21 cellular contexts compared by ENCODE assay signal in genomic region chr13:48153186-48153585, GRCh38. TPM values are rescaled to one million over a fixed set of nuclear protein-coding genes. Genes with fewer than 3 reads are reported as not detected.
DNase-seq lines count a peak whose midpoint lies in the region; ATAC-seq and TF ChIP-seq lines count a peak whose summit lies in the region.
"Had no signal": no experiment of that assay in that cellular context is flagged by ENCODE, and none has a peak within 500 bp of the region (broad histone marks: within the 10 kb centered on the region; RNA-seq: fewer than 3 reads in every experiment).

No MANE protein-coding gene starts in this region.

- peaks cover 57% of the 10 kb centered on the region for H3K4me1 Mint-ChIP-seq in activated CD4-positive, alpha-beta T cell treated with anti-CD3 and anti-CD28 coated beads, Interleukin-2, amount 10 ng/mL, durations not matched to agents 7 days and 5 days
- H3K4me1 Mint-ChIP-seq in CD4-positive, alpha-beta T cell (ENCODE audit: low read depth): peaks cover 76% of the 10 kb centered on the region
- H3K4me1 Mint-ChIP-seq in activated T-helper 17 cell treated with anti-CD3 and anti-CD28 coated beads, Interleukin-2, amount 50 U/mL, for 72 hours: peaks cover 41% of the 10 kb centered on the region
- H3K4me1 Mint-ChIP-seq in naive thymus-derived CD8-positive, alpha-beta T cell: peaks cover 47 to 91% (median 81%) of the 10 kb centered on the region in 4 donors

- intact Hi-C loops in CD4-positive, alpha-beta T cell (cut with DNase I, micrococcal nuclease): loop anchor here in 1 of 2 experiments (5.0 kb wide), 1 partner anchor 69 kb away; no protein-coding TSS in a partner anchor

- H3K27ac Mint-ChIP-seq in activated CD4-positive, alpha-beta T cell treated with anti-CD3 and anti-CD28 coated beads, Interleukin-2, amount 10 ng/mL, durations not matched to agents 7 days and 5 days: peak overlapping the region; percentile 3
- peak overlapping the region; percentile 93 for H3K27ac Mint-ChIP-seq in CD4-positive, alpha-beta T cell
- peak overlapping the region; percentile 49 for H3K27ac Mint-ChIP-seq in activated T-helper 17 cell treated with anti-CD3 and anti-CD28 coated beads, Interleukin-2, amount 50 U/mL, for 72 hours
- H3K27ac Mint-ChIP-seq in naive thymus-derived CD8-positive, alpha-beta T cell: peak overlapping the region; percentile 89 to 99 (median 96)

- H3K27ac ChIP-seq in CD4-positive, alpha-beta T cell (ENCODE audit: low read depth, low read length): no peak overlapping the region

- no peak overlapping the region for H3K4me3 Mint-ChIP-seq in activated CD4-positive, alpha-beta T cell treated with anti-CD3 and anti-CD28 coated beads, Interleukin-2, amount 10 ng/mL, durations not matched to agents 7 days and 5 days
- H3K4me3 Mint-ChIP-seq in CD4-positive, alpha-beta T cell: no peak overlapping the region
- peak overlapping the region; percentile 66 for H3K4me3 Mint-ChIP-seq in activated T-helper 17 cell treated with anti-CD3 and anti-CD28 coated beads, Interleukin-2, amount 50 U/mL, for 72 hours
- H3K4me3 Mint-ChIP-seq in naive thymus-derived CD8-positive, alpha-beta T cell: peak overlapping the region in 7 of 10 donors; percentile 3 to 77 (median 43)
- H3K4me3 Mint-ChIP-seq: CD14-positive monocyte had no signal

- no peaks in the 10 kb centered on the region for H3K9me3 ChIP-seq in CD4-positive, alpha-beta T cell (ENCODE audit: control insufficient read depth, low read length)

- no peaks in the 10 kb centered on the region for H3K27me3 Mint-ChIP-seq in activated CD4-positive, alpha-beta T cell treated with anti-CD3 and anti-CD28 coated beads, Interleukin-2, amount 10 ng/mL, durations not matched to agents 7 days and 5 days
- no peaks in the 10 kb centered on the region for H3K27me3 Mint-ChIP-seq in CD4-positive, alpha-beta T cell
- no peaks in the 10 kb centered on the region for H3K27me3 Mint-ChIP-seq in activated T-helper 17 cell treated with anti-CD3 and anti-CD28 coated beads, Interleukin-2, amount 50 U/mL, for 72 hours
- no peaks in the 10 kb centered on the region for H3K27me3 Mint-ChIP-seq in naive thymus-derived CD8-positive, alpha-beta T cell

- CTCF ChIA-PET in activated CD4-positive, alpha-beta T cell treated with anti-CD3 and anti-CD28 coated beads, Interleukin-2, amount 10 ng/mL, durations not matched to agents 7 days and 5 days (lab: Charles Lee): interaction anchor here (0.6 to 1.1 kb wide), 3 partner anchors 58 to 1214 kb away, joined by 3 to 4 read pairs (median 3); partner anchors contain the start of genes ITM2B and MED4
- CTCF ChIA-PET in CD4-positive, alpha-beta T cell (lab: Charles Lee): interaction anchor here (1.0 to 4.0 kb wide), 2 partner anchors 58 to 79 kb away, joined by 3 to 19 read pairs; partner anchors contain the start of genes ITM2B and MED4

- H3K36me3 Mint-ChIP-seq in activated CD4-positive, alpha-beta T cell treated with anti-CD3 and anti-CD28 coated beads, Interleukin-2, amount 10 ng/mL, durations not matched to agents 7 days and 5 days (ENCODE audit: low read depth): no peaks in the 10 kb centered on the region
- no peaks in the 10 kb centered on the region for H3K36me3 Mint-ChIP-seq in CD4-positive, alpha-beta T cell (ENCODE audit: low read depth)
- no peaks in the 10 kb centered on the region for H3K36me3 Mint-ChIP-seq in activated T-helper 17 cell treated with anti-CD3 and anti-CD28 coated beads, Interleukin-2, amount 50 U/mL, for 72 hours (ENCODE audit: low read depth)
- H3K36me3 Mint-ChIP-seq in naive thymus-derived CD8-positive, alpha-beta T cell: no peaks in the 10 kb centered on the region

- no peak for TF ChIP-seq CTCF in CD4-positive, alpha-beta T cell (IDR thresholded peaks at IDR 0.05)

- POLR2A ChIA-PET in activated CD4-positive, alpha-beta T cell treated with anti-CD3 and anti-CD28 coated beads, Interleukin-2, amount 10 ng/mL, durations not matched to agents 7 days and 5 days (lab: Charles Lee): no interaction called here
- POLR2A ChIA-PET in CD4-positive, alpha-beta T cell (lab: Charles Lee): interaction anchor here (1.1 to 7.1 kb wide), 3 partner anchors 31 to 93 kb away, joined by 3 to 92 read pairs (median 6); partner anchors contain the start of gene ITM2B
- POLR2A ChIA-PET in naive thymus-derived CD8-positive, alpha-beta T cell (lab: Charles Lee): interaction anchor here (0.6 to 6.3 kb wide), 3 partner anchors 38 to 82 kb away, joined by 3 to 85 read pairs (median 4); partner anchors contain the start of gene ITM2B

- H3K27me3 ChIP-seq in CD4-positive, alpha-beta T cell (ENCODE audit: control insufficient read depth, insufficient read depth, low read length): no peaks in the 10 kb centered on the region

- no peak for DNase-seq in activated CD4-positive, alpha-beta T cell treated with anti-CD3 and anti-CD28 coated beads, Interleukin-2, amount 10 ng/mL, durations not matched to agents 7 days and 5 days
- no peak for DNase-seq in activated CD4-positive, alpha-beta T cell treated with anti-CD3 and anti-CD28 coated beads for 4 hours
- no peak for DNase-seq in CD4-positive, alpha-beta T cell
- DNase-seq in naive thymus-derived CD8-positive, alpha-beta T cell: no peak
- no peak for DNase-seq in T-helper 2 cell
- no peak for DNase-seq in middle frontal gyrus (ENCODE audit: extremely low spot score, low spot score)
- DNase-seq: 8988T, EL, KG1, MV-4-11, NCI-H1417, NCI-H187, NCI-H2107, NCI-H510A, NCI-H774, Right ventricle myocardium superior had no signal

- peaks cover 2% of the 10 kb centered on the region for H3K9me3 Mint-ChIP-seq in activated CD4-positive, alpha-beta T cell treated with anti-CD3 and anti-CD28 coated beads, Interleukin-2, amount 10 ng/mL, durations not matched to agents 7 days and 5 days
- peaks cover under 1% of the 10 kb centered on the region for H3K9me3 Mint-ChIP-seq in CD4-positive, alpha-beta T cell
- H3K9me3 Mint-ChIP-seq in activated T-helper 17 cell treated with anti-CD3 and anti-CD28 coated beads, Interleukin-2, amount 50 U/mL, for 72 hours: no peaks in the 10 kb centered on the region
- peaks cover 0 to 1% (median 0%) of the 10 kb centered on the region in 9 donors for H3K9me3 Mint-ChIP-seq in naive thymus-derived CD8-positive, alpha-beta T cell

- ATAC-seq in CD4-positive, alpha-beta T cell (ENCODE audit: poor library complexity): no peak
- ATAC-seq in activated T-helper 17 cell treated with anti-CD3 and anti-CD28 coated beads, Interleukin-2, amount 50 U/mL, for 72 hours (replicated peaks): no peak
- ATAC-seq in naive thymus-derived CD8-positive, alpha-beta T cell: no peak
- no peak for ATAC-seq in GM18520 (IDR thresholded peaks at IDR 0.05; ENCODE audit: unreplicated experiment)
- ATAC-seq: GM12878, HepG2 had no signal

RNA-seq across cellular contexts. Expression of gene MED4, which starts 58.3 kb away (rescaled TPM):
- total RNA-seq in activated CD4-positive, alpha-beta T cell treated with anti-CD3 and anti-CD28 coated beads, Interleukin-2, amount 10 ng/mL, durations not matched to agents 7 days and 5 days: 10 to 100 TPM; 63.1 to 72.2 TPM
- 10 to 100 TPM; 48.9 to 56.1 TPM for total RNA-seq in CD4-positive, alpha-beta T cell
- 10 to 100 TPM; 42.0 to 58.9 TPM for total RNA-seq in activated T-helper 17 cell treated with anti-CD3 and anti-CD28 coated beads, Interleukin-2, amount 50 U/mL, for 72 hours
- total RNA-seq in naive thymus-derived CD8-positive, alpha-beta T cell: 10 to 100 TPM; 47.1 to 55.6 TPM
- 10 to 100 TPM; 88.9 to 91.9 (median 90.1) TPM for polyA plus RNA-seq in naive thymus-derived CD8-positive, alpha-beta T cell

Comparison
In these comparisons a context has a peak if more than half of its experiments do, and no peak if none do; other contexts are left out.
1. H3K27ac Mint-ChIP-seq: peak in every context shown above with its lines; median percentile 96 in naive thymus-derived CD8-positive, alpha-beta T cell; 93 in CD4-positive, alpha-beta T cell; 49 in activated T-helper 17 cell treated with anti-CD3 and anti-CD28 coated beads, Interleukin-2, amount 50 U/mL, for 72 hours; 3 in activated CD4-positive, alpha-beta T cell treated with anti-CD3 and anti-CD28 coated beads, Interleukin-2, amount 10 ng/mL, durations not matched to agents 7 days and 5 days.
2. H3K4me3 Mint-ChIP-seq: peak in activated T-helper 17 cell treated with anti-CD3 and anti-CD28 coated beads, Interleukin-2, amount 50 U/mL, for 72 hours (single experiment) and naive thymus-derived CD8-positive, alpha-beta T cell (7 of 10); none in activated CD4-positive, alpha-beta T cell treated with anti-CD3 and anti-CD28 coated beads, Interleukin-2, amount 10 ng/mL, durations not matched to agents 7 days and 5 days (single experiment) and CD4-positive, alpha-beta T cell (single experiment).